ENCODE assay signal across 8 cellular contexts in genomic region chr14:94174622-94175402, GRCh38. TPM values are rescaled to one million over a fixed set of nuclear protein-coding genes. Genes with fewer than 3 reads are reported as not detected.
A peak's percentile ranks its signal among the peaks of the same experiment; 100 is the strongest.
DNase-seq lines count a peak whose midpoint lies in the region; ATAC-seq and TF ChIP-seq lines count a peak whose summit lies in the region.

No MANE protein-coding gene starts in this region.

- H3K4me3 ChIP-seq in Panc1 (ENCODE audit: low read depth in 2 of 2, low read length in 2 of 2): peak overlapping the region; percentile 37 to 52
- peak overlapping the region; percentile 33 for H3K4me3 ChIP-seq in mononuclear cell (ENCODE audit: low read length)

- CTCF ChIA-PET in Panc1 (lab: Charles Lee) (interaction anchor here (0.6 kb wide), 1 partner anchor 43 kb away, joined by 3 read pairs; no protein-coding TSS in a partner anchor), GM10248 (lab: Yijun Ruan, JAX) (interaction anchor here (1.6 to 2.6 kb wide), 5 partner anchors 17 to 139 kb away, joined by 3 to 11 read pairs (median 5); no protein-coding TSS in a partner anchor)

- intact Hi-C loops in Panc1 (cut with micrococcal nuclease; ENCODE audit: unreplicated experiment): no loop called here

- H3K4me1 ChIP-seq in Panc1 (ENCODE audit: control insufficient read depth, insufficient read depth, low read length) (peaks cover 4% of the 10 kb centered on the region), mononuclear cell (ENCODE audit: insufficient read depth, low read length) (peaks cover 16% of the 10 kb centered on the region)

- ATAC-seq in GM21576 (IDR thresholded peaks at IDR 0.05; ENCODE audit: unreplicated experiment): peak; percentile 17
- no peak for ATAC-seq in Panc1

- DNase-seq in Panc1 (ENCODE audit: low read depth, low spot score): no peak
- DNase-seq in ecto neural progenitor cell (ENCODE audit: low spot score): peak; percentile 71
- no peak for DNase-seq in kidney glomerular epithelial cell (lab: John Stamatoyannopoulos, UW)
- DNase-seq in KG1 (lab: John Stamatoyannopoulos, UW): no peak
- DNase-seq in stimulated activated CD4-positive, alpha-beta T cell treated with anti-CD3 and anti-CD28 coated beads, Interleukin-4, amount 100 ng/mL, for 24 hours: no peak
- DNase-seq in GM10248 (ENCODE audit: extremely low spot score): no peak

- BruUV-seq in Panc1 (replicated peaks; lab: Mats Ljungman, UMichigan): no TSS peak

- H3K27ac ChIP-seq in Panc1 (ENCODE audit: low read length): no peak overlapping the region

- TF ChIP-seq CTCF in Panc1 (IDR thresholded peaks at IDR 0.05) (no peak), GM10248 (IDR thresholded peaks at IDR 0.05; ENCODE audit: control extremely low read depth, extremely low read depth, low read depth, missing control alignments) (no peak)

- no peaks in the 10 kb centered on the region; the same call in 1 of the 2 replicates for H3K36me3 ChIP-seq in Panc1 (ENCODE audit: control insufficient read depth, insufficient read depth, low read length)

- no peaks in the 10 kb centered on the region for H3K9me3 ChIP-seq in Panc1 (ENCODE audit: control insufficient read depth, insufficient read depth, low read depth, low read length)
- H3K9me3 ChIP-seq in mononuclear cell (ENCODE audit: low read depth, low read length): no peaks in the 10 kb centered on the region

- H3K27me3 ChIP-seq in Panc1 (ENCODE audit: control insufficient read depth, insufficient read depth, low read length): peaks cover 4% of the 10 kb centered on the region; the same call in 1 of the 2 replicates
- peaks cover 61% of the 10 kb centered on the region for H3K27me3 ChIP-seq in mononuclear cell (ENCODE audit: insufficient read depth, low read length)

- POLR2A ChIA-PET in Panc1 (lab: Charles Lee): interaction anchor here (0.7 kb wide), 1 partner anchor 140 kb away, joined by 3 read pairs; no protein-coding TSS in a partner anchor
- POLR2A ChIA-PET in GM10248 (lab: Yijun Ruan, JAX): no interaction called here

- in situ Hi-C loops in Panc1 (cut with HindIII; ENCODE audit: low pct_unique_long_range_greater_than_20kb, low sequenced_read_pairs): no loop called here

RNA-seq across cellular contexts. Expression of gene PPP4R4, which starts 0.7 kb away (rescaled TPM):
- 1.1 TPM for total RNA-seq in Panc1 (2021; ENCODE audit: unreplicated experiment)
- polyA plus RNA-seq in Panc1 (2012; ENCODE audit: insufficient read length): 0.91 TPM
- 0.84 TPM for total RNA-seq in mononuclear cell

RNA-seq across cellular contexts. Expression of gene IFI27L2, which starts 45.4 kb away (rescaled TPM):
- total RNA-seq in Panc1 (2021; ENCODE audit: unreplicated experiment) (13.2 TPM), mononuclear cell (23.9 TPM)
- polyA plus RNA-seq in Panc1 (2012; ENCODE audit: insufficient read length): 33.4 TPM
